Comparison of ENCODE assay signal across 20 cellular contexts in genomic region chr12:121708313-121709063, GRCh38. TPM values are rescaled to one million over a fixed set of nuclear protein-coding genes. Genes with fewer than 3 reads are reported as not detected.
"Had no signal": no experiment of that assay in that cellular context is flagged by ENCODE, and none has a peak within 500 bp of the region (broad histone marks: within the 10 kb centered on the region; RNA-seq: fewer than 3 reads in every experiment).

No MANE protein-coding gene starts in this region.

- DNase-seq: activated CD4-positive, alpha-beta T cell treated with anti-CD3 and anti-CD28 coated beads for 48 hours; activated CD4-positive, CD25-positive, alpha-beta regulatory T cell; activated CD8-positive, alpha-beta T cell treated with anti-CD3 and anti-CD28 coated beads for 36 hours; activated naive CD4-positive, alpha-beta T cell treated with anti-CD3 and anti-CD28 coated beads, Interleukin-2, amount 10 ng/mL, durations not matched to agents 7 days and 5 days; activated T-cell treated with anti-CD3 and anti-CD28 coated beads, Interleukin-2, amount 50 U/mL, for 1 hour; heart right ventricle; immature natural killer cell; kidney glomerular epithelial cell; left ventricle myocardium inferior; mammary epithelial cell; midbrain; psoas muscle; stimulated activated naive CD8-positive, alpha-beta T cell treated with anti-CD3 and anti-CD28 coated beads, Interleukin-15, Interleukin-2, amounts not matched to agents 100 U/mL and 50 U/mL, for 24 hours; substantia nigra; tibial artery had no signal

- H3K4me3 ChIP-seq: breast epithelium, coronary artery, heart right ventricle, left ventricle myocardium inferior, psoas muscle, skin epidermis, tibial artery had no signal

- H3K9me3 ChIP-seq: breast epithelium, psoas muscle, tibial artery had no signal

- H3K27ac ChIP-seq: breast epithelium, coronary artery, heart right ventricle, left ventricle myocardium inferior, skin epidermis, tibial artery had no signal

- H3K27me3 ChIP-seq: breast epithelium, heart right ventricle, tibial artery had no signal

- ATAC-seq: activated CD8-positive, alpha-beta T cell treated with anti-CD3 and anti-CD28 coated beads for 36 hours; heart right ventricle; psoas muscle; right cardiac atrium; stimulated activated naive CD8-positive, alpha-beta T cell treated with anti-CD3 and anti-CD28 coated beads, Interleukin-15, Interleukin-2, amounts not matched to agents 100 U/mL and 50 U/mL, for 24 hours had no signal

- H3K4me1 ChIP-seq: psoas muscle had no signal

- H3K36me3 ChIP-seq: breast epithelium, heart right ventricle, left ventricle myocardium inferior, tibial artery had no signal

RNA-seq across cellular contexts. Expression of gene MORN3, which starts 39.0 kb away (rescaled TPM):
- total RNA-seq: left ventricle myocardium inferior, mammary epithelial cell, myocyte, psoas muscle had no signal
